Comparison of ENCODE assay signal across 1 cellular context in genomic region chr6:35470663-35471120, GRCh38.
TF ChIP-seq lines count a peak whose summit lies in the region.

No MANE protein-coding gene starts in this region.

TF ChIP-seq in HepG2, 621 proteins besides CTCF, POLR2A, EP300 and RAD21 (continued from another document and continues in another):
- TF ChIP-seq ZNF710 (CRISPR knock-in tag; IDR thresholded peaks at IDR 0.05; ENCODE audit: borderline replicate concordance), result no peak
- no peak for TF ChIP-seq ZNF121 (CRISPR knock-in tag; IDR thresholded peaks at IDR 0.05)
- no peak for TF ChIP-seq ETV5 (CRISPR knock-in tag; IDR thresholded peaks at IDR 0.05; ENCODE audit: borderline replicate concordance)
- TF ChIP-seq MTERF4 (CRISPR knock-in tag; IDR thresholded peaks at IDR 0.05), result no peak
- TF ChIP-seq ZNF609 (CRISPR knock-in tag; IDR thresholded peaks at IDR 0.05; ENCODE audit: borderline replicate concordance), result no peak
- no peak for TF ChIP-seq TEAD2 (CRISPR knock-in tag; IDR thresholded peaks at IDR 0.05)
- TF ChIP-seq ZNF768 (CRISPR knock-in tag; IDR thresholded peaks at IDR 0.05), result no peak
- no peak for TF ChIP-seq ZMYM2 (CRISPR knock-in tag; IDR thresholded peaks at IDR 0.05)
- TF ChIP-seq KLF6 (CRISPR knock-in tag; IDR thresholded peaks at IDR 0.05), result no peak
- no peak for TF ChIP-seq JUND (CRISPR knock-in tag; IDR thresholded peaks at IDR 0.05)
- TF ChIP-seq RBM22 (optimal IDR thresholded peaks at IDR 0.05; ENCODE audit: low read length), result peak; percentile 77
- TF ChIP-seq NFYC (CRISPR knock-in tag; IDR thresholded peaks at IDR 0.05), result no peak
- TF ChIP-seq ZNF256 (CRISPR knock-in tag; conservative IDR thresholded peaks at IDR 0.05), result no peak
- TF ChIP-seq DNMT1 (CRISPR knock-in tag; IDR thresholded peaks at IDR 0.05), result no peak
- no peak for TF ChIP-seq ZBTB20 (CRISPR knock-in tag; IDR thresholded peaks at IDR 0.05; ENCODE audit: borderline replicate concordance, low read depth)
- no peak for TF ChIP-seq ZNF546 (CRISPR knock-in tag; conservative IDR thresholded peaks at IDR 0.05)
- TF ChIP-seq MEIS2 (CRISPR knock-in tag; IDR thresholded peaks at IDR 0.05), result no peak
- TF ChIP-seq ZNF143 (CRISPR knock-in tag; IDR thresholded peaks at IDR 0.05), result no peak
- TF ChIP-seq ZNF253 (CRISPR knock-in tag; IDR thresholded peaks at IDR 0.05; ENCODE audit: borderline replicate concordance), result no peak
- TF ChIP-seq ZNF891 (CRISPR knock-in tag; IDR thresholded peaks at IDR 0.05), result no peak
- peak; percentile 33; the same call in 1 of the 2 replicates for TF ChIP-seq NFIC (IDR thresholded peaks at IDR 0.05; ENCODE audit: low read length)
- no peak for TF ChIP-seq ZNF331 (CRISPR knock-in tag; IDR thresholded peaks at IDR 0.05)
- TF ChIP-seq NFYB (CRISPR knock-in tag; IDR thresholded peaks at IDR 0.05), result no peak
- TF ChIP-seq PHF21A (CRISPR knock-in tag; IDR thresholded peaks at IDR 0.05), result 0 out of 2 replicates have a peak, but pooled peaks have one; percentile 18
- no peak for TF ChIP-seq ZNF136 (CRISPR knock-in tag; IDR thresholded peaks at IDR 0.05; ENCODE audit: low read depth)
- no peak for TF ChIP-seq TP53 (CRISPR knock-in tag; conservative IDR thresholded peaks at IDR 0.05)
- TF ChIP-seq PRDM10 (CRISPR knock-in tag; IDR thresholded peaks at IDR 0.05; ENCODE audit: low read depth), result no peak
- no peak for TF ChIP-seq ZSCAN21 (CRISPR knock-in tag; IDR thresholded peaks at IDR 0.05; ENCODE audit: borderline replicate concordance)
- no peak for TF ChIP-seq TRIM24 (CRISPR knock-in tag; IDR thresholded peaks at IDR 0.05)
- 0 out of 4 replicates have a peak, but pooled peaks of 1 of the 2 experiments have one; percentile 4 for TF ChIP-seq KLF16 (CRISPR knock-in tag; IDR thresholded peaks at IDR 0.05)
- no peak for TF ChIP-seq MYPOP (CRISPR knock-in tag; IDR thresholded peaks at IDR 0.05)
- no peak for TF ChIP-seq HOMEZ (CRISPR knock-in tag; IDR thresholded peaks at IDR 0.05; ENCODE audit: low read depth)
- TF ChIP-seq TFAP4 (IDR thresholded peaks at IDR 0.05; ENCODE audit: borderline replicate concordance, low read depth), result peak; percentile 28; the same call in 1 of the 2 replicates
- TF ChIP-seq ATF4 (CRISPR knock-in tag; IDR thresholded peaks at IDR 0.05), result peak in 1 of 2 experiments; percentile 41; a peak in 1 of 4 replicates
- TF ChIP-seq ZNF878 (CRISPR knock-in tag; IDR thresholded peaks at IDR 0.05), result 0 out of 2 replicates have a peak, but pooled peaks have one; percentile 1
- TF ChIP-seq THYN1 (CRISPR knock-in tag; IDR thresholded peaks at IDR 0.05; ENCODE audit: borderline replicate concordance, low read depth), result no peak
- TF ChIP-seq ATM (IDR thresholded peaks at IDR 0.05; ENCODE audit: borderline replicate concordance), result no peak
- no peak for TF ChIP-seq U2AF2 (IDR thresholded peaks at IDR 0.05; ENCODE audit: low read depth, low read length)
- 0 out of 2 replicates have a peak, but pooled peaks have one; percentile 45 for TF ChIP-seq POLR2G (IDR thresholded peaks at IDR 0.05; ENCODE audit: low read depth, low read length)
- TF ChIP-seq NR2F1 (CRISPR knock-in tag; IDR thresholded peaks at IDR 0.05), result no peak
- TF ChIP-seq ZKSCAN8 (CRISPR knock-in tag; IDR thresholded peaks at IDR 0.05; ENCODE audit: borderline replicate concordance), result no peak
- TF ChIP-seq ZNF605 (CRISPR knock-in tag; IDR thresholded peaks at IDR 0.05), result 0 out of 2 replicates have a peak, but pooled peaks have one; percentile 0
- TF ChIP-seq ZBTB37 (CRISPR knock-in tag; IDR thresholded peaks at IDR 0.05), result no peak
- no peak for TF ChIP-seq STAT6 (CRISPR knock-in tag; IDR thresholded peaks at IDR 0.05; ENCODE audit: borderline replicate concordance)
- peak; percentile 34; the same call in 1 of the 2 replicates for TF ChIP-seq PAF1 (CRISPR knock-in tag; IDR thresholded peaks at IDR 0.05)
